25 cellular contexts compared by ENCODE assay signal in genomic region chr13:101092985-101093384, GRCh38.
DNase-seq lines count a peak whose midpoint lies in the region; ATAC-seq, FAIRE-seq and TF ChIP-seq lines count a peak whose summit lies in the region.
"Had no signal": no experiment of that assay in that cellular context is flagged by ENCODE, and none has a peak within 500 bp of the region (broad histone marks: within the 10 kb centered on the region; RNA-seq: fewer than 3 reads in every experiment).

No MANE protein-coding gene starts in this region.

- H3K27me3 ChIP-seq in bronchial epithelial cell (ENCODE audit: control insufficient read depth, insufficient read depth, low read length) (no peaks in the 10 kb centered on the region), suprapubic skin (no peaks in the 10 kb centered on the region)

- H3K4me1 ChIP-seq in A549 = no peaks in the 10 kb centered on the region
- H3K4me1 ChIP-seq in suprapubic skin = no peaks in the 10 kb centered on the region

- TF ChIP-seq POLR2A in A549 (IDR thresholded peaks at IDR 0.05; ENCODE audit: low read length) = no peak
- TF ChIP-seq POLR2A in H54 (IDR thresholded peaks at IDR 0.05; ENCODE audit: low read depth, low read length) = no peak
- TF ChIP-seq POLR2A in suprapubic skin (IDR thresholded peaks at IDR 0.05) = no peak

- CTCF ChIA-PET in A549 (lab: Yijun Ruan, JAX) = interaction anchor here (1.3 kb wide), 1 partner anchor 9 kb away, joined by 4 read pairs; no protein-coding TSS in a partner anchor

- H3K4me2 ChIP-seq in A549 = no peak overlapping the region
- H3K4me2 ChIP-seq: GM23338 had no signal

- ATAC-seq in A549 = no peak
- no peak for ATAC-seq in HG03280 (IDR thresholded peaks at IDR 0.05; ENCODE audit: unreplicated experiment)
- no peak for ATAC-seq in HG03095 (IDR thresholded peaks at IDR 0.05; ENCODE audit: unreplicated experiment)
- no peak for ATAC-seq in Right ventricle myocardium superior (ENCODE audit: poor library complexity)
- ATAC-seq: GM23338, HCT116, Right ventricle myocardium inferior, T-cell had no signal

- no peak for TF ChIP-seq RAD21 in A549 (conservative IDR thresholded peaks at IDR 0.05 in 1 of 2, IDR thresholded peaks at IDR 0.05 in 1 of 2)

- TF ChIP-seq EP300 in A549 (IDR thresholded peaks at IDR 0.05) (no peak), suprapubic skin (IDR thresholded peaks at IDR 0.05) (no peak)

- no peaks in the 10 kb centered on the region for H3K9me3 ChIP-seq in A549
- H3K9me3 ChIP-seq in suprapubic skin = no peaks in the 10 kb centered on the region

- POLR2A ChIA-PET in A549 (lab: Yijun Ruan, JAX) = no interaction called here

- FAIRE-seq in A549 (lab: Jason Lieb, UNC) = no peak
- FAIRE-seq in H54 (lab: Jason Lieb, UNC) = peak; percentile 57
- no peak for FAIRE-seq in bronchial epithelial cell (lab: Jason Lieb, UNC)
- FAIRE-seq: A204.1, GM12891, RCC 7860 had no signal

- H3K36me3 ChIP-seq in bronchial epithelial cell (ENCODE audit: control insufficient read depth, insufficient read depth, low read length) (no peaks in the 10 kb centered on the region), suprapubic skin (no peaks in the 10 kb centered on the region)

- H3K4me3 ChIP-seq in A549 = no peak overlapping the region
- H3K4me3 ChIP-seq in bronchial epithelial cell (ENCODE audit: low read depth, low read length) = no peak overlapping the region
- H3K4me3 ChIP-seq in suprapubic skin = no peak overlapping the region
- H3K4me3 ChIP-seq: GM23338, SK-N-MC had no signal

- intact Hi-C loops in Right ventricle myocardium superior (cut with DNase I) = no loop called here

- TF ChIP-seq CTCF in A549 (IDR thresholded peaks at IDR 0.05) (no peak), bronchial epithelial cell (IDR thresholded peaks at IDR 0.05; ENCODE audit: insufficient read depth, low read length, severe bottlenecking) (no peak), suprapubic skin (IDR thresholded peaks at IDR 0.05) (no peak)

- no peak overlapping the region for H3K27ac ChIP-seq in A549
- H3K27ac ChIP-seq in suprapubic skin = no peak overlapping the region
- H3K27ac ChIP-seq: SK-N-MC had no signal

- DNase-seq in A549 (ENCODE audit: low read depth in 1 of 2, low spot score in 1 of 2) = no peak
- DNase-seq in H54 (ENCODE audit: insufficient read length, low spot score) = no peak
- DNase-seq in bronchial epithelial cell (ENCODE audit: low read depth) = peak; percentile 11
- DNase-seq in iris pigment epithelial cell (ENCODE audit: low read depth) = peak; percentile 6
- DNase-seq in Right ventricle myocardium superior = no peak
- no peak for DNase-seq in suprapubic skin (ENCODE audit: low spot score in 2 of 2)
- DNase-seq: CD4-positive, CD25-positive, alpha-beta regulatory T cell; DMS79 treated with DMSO at 0.1 percent for 48 hours; Karpas-422; NCI-H1694; NCI-H2081; NCI-H2171; NCI-H345; NCI-H524 treated with DMSO at 0.1 percent for 48 hours; NCI-H82; T-cell had no signal

TF ChIP-seq in A549, 52 proteins besides CTCF, POLR2A, EP300 and RAD21:
- TF ChIP-seq FOSL2 (IDR thresholded peaks at IDR 0.05) (no peak), FOSL2 (CRISPR knock-in tag; IDR thresholded peaks at IDR 0.05) (peak; percentile 21; the same call in 1 of the 2 replicates), MAFK (IDR thresholded peaks at IDR 0.05; ENCODE audit: partially characterized antibody) (no peak), MAZ (IDR thresholded peaks at IDR 0.05; ENCODE audit: borderline replicate concordance, low read depth, low read length) (no peak)
TF ChIP-seq in A549: peak in this region for 1.

Comparison
In these comparisons a context has a peak if more than half of its experiments do, and no peak if none do; other contexts are left out.
1. DNase-seq: peak in bronchial epithelial cell (single experiment) and iris pigment epithelial cell (single experiment); none in A549 (0 of 2), H54 (single experiment), Right ventricle myocardium superior (single experiment) and suprapubic skin (0 of 2).